ENCODE assay signal across 26 cellular contexts in the genomic region with DNA sequence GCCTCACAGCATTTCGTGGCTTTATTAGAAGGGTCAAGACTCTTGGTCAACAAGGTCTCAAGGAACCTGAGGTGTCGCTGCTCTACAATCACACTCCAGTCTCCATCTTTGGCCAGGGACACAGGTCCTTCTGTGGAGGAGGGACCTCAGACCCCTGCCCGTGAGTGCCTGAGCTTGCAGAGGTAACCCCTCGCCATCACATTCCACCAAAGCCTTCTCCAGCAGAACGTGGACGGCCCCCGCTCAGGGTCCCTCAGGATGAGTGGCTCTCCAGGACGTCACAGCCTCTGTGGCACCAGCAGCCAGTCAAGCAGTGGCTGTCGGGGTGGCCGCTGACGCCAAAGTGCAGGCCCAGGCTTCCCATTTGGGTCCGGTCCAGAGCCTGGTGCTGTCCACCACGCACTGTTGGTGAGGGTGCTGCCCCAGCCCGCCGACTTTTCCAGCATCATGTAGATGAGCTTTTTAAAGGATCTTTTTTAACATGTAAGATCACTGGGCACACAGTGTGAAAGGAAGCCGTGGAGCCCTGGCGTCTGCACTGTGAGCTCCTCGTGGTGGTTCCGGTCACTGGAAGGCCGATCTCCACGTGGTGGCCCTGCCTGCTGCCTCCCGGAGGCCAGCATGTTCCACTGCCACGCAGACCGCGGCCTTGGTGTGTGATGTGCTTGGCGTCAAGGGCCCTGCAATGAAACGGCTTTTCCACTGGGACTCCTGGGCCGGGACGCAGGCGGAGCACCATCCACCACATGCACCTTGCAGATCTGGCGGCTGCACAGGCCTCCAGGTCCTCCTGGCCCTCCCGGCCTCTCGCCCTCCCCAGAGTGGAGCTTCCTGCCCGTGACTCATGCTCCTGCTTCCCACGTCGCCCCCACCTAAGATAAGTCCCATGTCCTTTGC. TPM values are rescaled to one million over a fixed set of nuclear protein-coding genes. Genes with fewer than 3 reads are reported as not detected.
"Had no signal": no experiment of that assay in that cellular context is flagged by ENCODE, and none has a peak within 500 bp of the region (broad histone marks: within the 10 kb centered on the region; RNA-seq: fewer than 3 reads in every experiment).

No MANE protein-coding gene starts in this region.

- H3K27ac ChIP-seq: parathyroid adenoma, sigmoid colon, spleen, upper lobe of left lung, WERI-Rb-1 had no signal

- DNase-seq: activated CD4-positive, alpha-beta T cell treated with anti-CD3 and anti-CD28 coated beads, Interleukin-2, amount 10 ng/mL, durations not matched to agents 7 days and 5 days; activated CD4-positive, CD25-positive, alpha-beta regulatory T cell treated with anti-CD3 and anti-CD28 coated beads, Interleukin-2, amount 50 U/mL, for 72 hours; activated CD8-positive, alpha-beta T cell treated with anti-CD3 and anti-CD28 coated beads for 36 hours; activated gamma-delta T cell treated with Interleukin-2 at 50 U/mL for 16 hours; activated T-cell treated with anti-CD3 and anti-CD28 coated beads, Interleukin-2, amount 50 U/mL, for 1 hour; aorta; effector memory CD8-positive, alpha-beta T cell; midbrain; natural killer cell; sigmoid colon; spleen; stimulated activated CD4-positive, alpha-beta T cell treated with anti-CD3 and anti-CD28 coated beads, Interleukin-4, amount 100 ng/mL, for 1 hour; stimulated activated naive CD4-positive, alpha-beta T cell treated with Interleukin-2 at 50 U/mL for 16 hours; T-helper 1 cell; upper lobe of left lung; WERI-Rb-1 had no signal

- H3K4me1 Mint-ChIP-seq: activated CD4-positive, alpha-beta T cell treated with anti-CD3 and anti-CD28 coated beads, Interleukin-2, amount 10 ng/mL, durations not matched to agents 7 days and 5 days; brain; natural killer cell had no signal

- H3K9me3 ChIP-seq: sigmoid colon, upper lobe of left lung had no signal

- H3K27me3 ChIP-seq: sigmoid colon, spleen, upper lobe of left lung had no signal

- H3K36me3 Mint-ChIP-seq: activated naive CD4-positive, alpha-beta T cell treated with anti-CD3 and anti-CD28 coated beads, Interleukin-2, amount 50 U/mL, for 72 hours; brain; natural killer cell had no signal

- H3K9me3 Mint-ChIP-seq: activated CD4-positive, alpha-beta T cell treated with anti-CD3 and anti-CD28 coated beads, Interleukin-2, amount 10 ng/mL, durations not matched to agents 7 days and 5 days; activated CD8-positive, alpha-beta T cell treated with anti-CD3 and anti-CD28 coated beads for 36 hours; activated naive CD4-positive, alpha-beta T cell treated with anti-CD3 and anti-CD28 coated beads, Interleukin-2, amount 50 U/mL, for 72 hours; effector memory CD8-positive, alpha-beta T cell; natural killer cell had no signal

- H3K79me2 ChIP-seq: parathyroid adenoma had no signal

- H3K4me3 ChIP-seq: sigmoid colon, spleen, upper lobe of left lung had no signal

- H3K4me3 Mint-ChIP-seq: activated CD4-positive, alpha-beta T cell treated with anti-CD3 and anti-CD28 coated beads, Interleukin-2, amount 10 ng/mL, durations not matched to agents 7 days and 5 days; activated CD8-positive, alpha-beta T cell treated with anti-CD3 and anti-CD28 coated beads for 36 hours; brain; effector memory CD8-positive, alpha-beta T cell; natural killer cell had no signal

- H3K4me1 ChIP-seq: parathyroid adenoma, sigmoid colon, spleen had no signal

- H3K27ac Mint-ChIP-seq: activated CD4-positive, alpha-beta T cell treated with anti-CD3 and anti-CD28 coated beads, Interleukin-2, amount 10 ng/mL, durations not matched to agents 7 days and 5 days; activated CD8-positive, alpha-beta T cell treated with anti-CD3 and anti-CD28 coated beads for 36 hours; activated naive CD4-positive, alpha-beta T cell treated with anti-CD3 and anti-CD28 coated beads, Interleukin-2, amount 50 U/mL, for 72 hours; brain; effector memory CD8-positive, alpha-beta T cell; natural killer cell had no signal

- H2AFZ ChIP-seq: parathyroid adenoma had no signal

- ATAC-seq: activated CD8-positive, alpha-beta T cell treated with anti-CD3 and anti-CD28 coated beads for 36 hours; activated naive CD4-positive, alpha-beta T cell treated with anti-CD3 and anti-CD28 coated beads, Interleukin-2, amount 50 U/mL, for 72 hours; effector memory CD8-positive, alpha-beta T cell; esophagus mucosa; natural killer cell; SK-N-SH treated with all-trans-retinoic acid at 6 μM for 48 hours had no signal

- H3K27me3 Mint-ChIP-seq: activated CD4-positive, alpha-beta T cell treated with anti-CD3 and anti-CD28 coated beads, Interleukin-2, amount 10 ng/mL, durations not matched to agents 7 days and 5 days; brain had no signal

- H3K36me3 ChIP-seq: sigmoid colon, spleen, upper lobe of left lung, WERI-Rb-1 had no signal

- H3K9ac ChIP-seq: parathyroid adenoma had no signal

- FAIRE-seq: endothelial cell of umbilical vein, frontal cortex, TTC549 had no signal

RNA-seq across cellular contexts. Expression of gene KIF25, which starts 8.3 kb away (rescaled TPM):
- total RNA-seq: activated CD4-positive, alpha-beta T cell treated with anti-CD3 and anti-CD28 coated beads, Interleukin-2, amount 10 ng/mL, durations not matched to agents 7 days and 5 days; activated CD8-positive, alpha-beta T cell treated with anti-CD3 and anti-CD28 coated beads for 36 hours; activated naive CD4-positive, alpha-beta T cell treated with anti-CD3 and anti-CD28 coated beads, Interleukin-2, amount 50 U/mL, for 72 hours; endothelial cell of umbilical vein; esophagus mucosa; lung microvascular endothelial cell; natural killer cell had no signal
- polyA plus RNA-seq: endothelial cell of umbilical vein, keratinocyte had no signal
